Comparison of ENCODE assay signal across 8 cellular contexts in the genomic region with DNA sequence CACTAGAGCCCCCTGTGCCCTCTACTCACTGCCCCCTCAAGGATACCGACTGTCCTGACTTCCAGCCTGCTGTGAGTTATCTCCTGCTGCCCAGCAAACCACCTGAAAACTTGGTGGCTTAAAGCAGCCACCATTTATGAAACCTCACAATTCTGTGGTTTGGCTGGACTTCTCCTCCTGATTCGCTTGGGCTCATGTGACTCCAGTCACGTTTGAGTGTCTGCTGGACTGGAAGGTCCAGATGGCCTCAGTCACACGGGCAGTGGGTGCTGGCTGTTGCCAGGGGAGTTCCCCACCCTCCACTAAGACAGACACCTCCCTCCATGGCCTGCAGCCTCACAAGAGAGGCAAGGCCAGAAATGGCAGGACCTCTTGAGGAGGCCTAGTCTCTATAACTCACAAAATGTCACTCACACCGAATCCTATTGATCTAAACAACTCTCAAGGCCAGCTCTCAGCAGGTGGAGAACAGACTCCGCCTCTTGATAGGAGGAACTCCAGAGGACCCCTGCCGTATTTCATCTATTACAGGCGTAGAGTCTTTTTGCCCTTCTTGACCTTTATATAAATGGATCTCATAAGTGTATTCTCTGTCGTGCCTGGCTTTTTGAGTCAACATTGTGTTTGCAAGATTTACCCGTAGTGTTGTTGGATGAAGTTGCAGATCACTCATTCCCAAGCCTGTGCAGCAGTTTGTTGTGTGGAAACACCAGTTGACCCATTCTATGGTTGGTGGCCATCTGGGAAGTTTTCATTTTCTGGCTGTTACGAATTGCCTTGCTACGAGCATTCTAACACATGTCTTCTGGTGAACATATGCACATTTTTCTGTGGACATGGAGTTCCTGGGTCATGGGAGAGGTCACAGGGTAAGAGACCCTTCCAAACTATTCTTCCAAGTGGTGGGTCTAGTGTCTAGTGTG. TPM values are rescaled to one million over a fixed set of nuclear protein-coding genes. Genes with fewer than 3 reads are reported as not detected.
A peak's percentile ranks its signal among the peaks of the same experiment; 100 is the strongest.
DNase-seq lines count a peak whose midpoint lies in the region; ATAC-seq, FAIRE-seq and TF ChIP-seq lines count a peak whose summit lies in the region.

No MANE protein-coding gene starts in this region.

- FAIRE-seq in H54 (lab: Jason Lieb, UNC): no peak

- TF ChIP-seq POLR2A in H54 (IDR thresholded peaks at IDR 0.05; ENCODE audit: low read depth, low read length): no peak

- DNase-seq in EL: peak; percentile 33
- DNase-seq in LHCN-M2 (ENCODE audit: low read depth): peak; percentile 39
- peak; percentile 68 for DNase-seq in hepatic stellate cell (ENCODE audit: low spot score)
- DNase-seq in COLO668 (lab: John Stamatoyannopoulos, UW; ENCODE audit: unreplicated experiment): no peak
- DNase-seq in H54 (ENCODE audit: insufficient read length, low spot score): no peak
- DNase-seq in activated gamma-delta T cell treated with Interleukin-2 at 50 U/mL for 16 hours: no peak

- ATAC-seq in GM21528 (IDR thresholded peaks at IDR 0.05; ENCODE audit: low FRiP score, unreplicated experiment) (peak; percentile 61), GM18519 (IDR thresholded peaks at IDR 0.05; ENCODE audit: low FRiP score, unreplicated experiment) (no peak)

RNA-seq across cellular contexts. Expression of gene ZMIZ1, which starts 48.3 kb away (rescaled TPM):
- 10.6 and 12.5 TPM in 2 replicates for total RNA-seq in LHCN-M2 (2014; rRNA removed)
- 15.8 TPM for polyA plus RNA-seq in LHCN-M2 (2012)

Comparison
In these comparisons a context has a peak if more than half of its experiments do, and no peak if none do; other contexts are left out.
1. DNase-seq: peak in EL (single experiment), LHCN-M2 (single experiment) and hepatic stellate cell (single experiment); none in COLO668 (single experiment), H54 (single experiment) and activated gamma-delta T cell treated with Interleukin-2 at 50 U/mL for 16 hours (single experiment).